10 cellular contexts compared by ENCODE assay signal in genomic region chr7:81887098-81887497, GRCh38.
A peak's percentile ranks its signal among the peaks of the same experiment; 100 is the strongest.
DNase-seq lines count a peak whose midpoint lies in the region; ATAC-seq, FAIRE-seq and TF ChIP-seq lines count a peak whose summit lies in the region.
"Had no signal": no experiment of that assay in that cellular context is flagged by ENCODE, and none has a peak within 500 bp of the region (broad histone marks: within the 10 kb centered on the region; RNA-seq: fewer than 3 reads in every experiment).

No MANE protein-coding gene starts in this region.

- no peaks in the 10 kb centered on the region for H3K36me3 Mint-ChIP-seq in activated CD4-positive, alpha-beta T cell treated with anti-CD3 and anti-CD28 coated beads, Interleukin-2, amount 10 ng/mL, durations not matched to agents 7 days and 5 days (ENCODE audit: low read depth)
- no peaks in the 10 kb centered on the region for H3K36me3 Mint-ChIP-seq in activated naive CD8-positive, alpha-beta T cell treated with anti-CD3 and anti-CD28 coated beads for 36 hours

- H3K4me2 ChIP-seq in PC-3 (ENCODE audit: low read length), result no peak overlapping the region

- no peaks in the 10 kb centered on the region for H4K20me1 ChIP-seq in PC-3 (ENCODE audit: low read length)

- no peaks in the 10 kb centered on the region for H3K27me3 ChIP-seq in PC-3 (ENCODE audit: low read length)
- H3K27me3 ChIP-seq: esophagus squamous epithelium had no signal

- intact Hi-C loops in PC-3 (cut with micrococcal nuclease), result no loop called here

- no peak overlapping the region for H3K9ac ChIP-seq in PC-3 (ENCODE audit: low read length)

- CTCF ChIA-PET in PC-3 (lab: Charles Lee), result no interaction called here
- CTCF ChIA-PET in activated CD4-positive, alpha-beta T cell treated with anti-CD3 and anti-CD28 coated beads, Interleukin-2, amount 10 ng/mL, durations not matched to agents 7 days and 5 days (lab: Charles Lee), result no interaction called here

- no peaks in the 10 kb centered on the region for H3K4me1 ChIP-seq in PC-3 (ENCODE audit: insufficient read depth, low read length)
- H3K4me1 ChIP-seq: esophagus squamous epithelium had no signal

- no peaks in the 10 kb centered on the region for H3K27me3 Mint-ChIP-seq in activated CD4-positive, alpha-beta T cell treated with anti-CD3 and anti-CD28 coated beads, Interleukin-2, amount 10 ng/mL, durations not matched to agents 7 days and 5 days
- H3K27me3 Mint-ChIP-seq in activated naive CD8-positive, alpha-beta T cell treated with anti-CD3 and anti-CD28 coated beads for 36 hours, result no peaks in the 10 kb centered on the region
- H3K27me3 Mint-ChIP-seq: B cell had no signal

- no peaks in the 10 kb centered on the region for H3K79me2 ChIP-seq in PC-3 (ENCODE audit: low read length)

- no peak for TF ChIP-seq CTCF in PC-3 (conservative IDR thresholded peaks at IDR 0.05; ENCODE audit: low read depth, low read length)

- H2AFZ ChIP-seq in PC-3 (ENCODE audit: low read length), result no peak overlapping the region

- H3K9me3 Mint-ChIP-seq in activated CD4-positive, alpha-beta T cell treated with anti-CD3 and anti-CD28 coated beads, Interleukin-2, amount 10 ng/mL, durations not matched to agents 7 days and 5 days, result peaks cover 2% of the 10 kb centered on the region
- no peaks in the 10 kb centered on the region for H3K9me3 Mint-ChIP-seq in activated naive CD8-positive, alpha-beta T cell treated with anti-CD3 and anti-CD28 coated beads for 36 hours

- ATAC-seq in HG03460 (IDR thresholded peaks at IDR 0.05; ENCODE audit: unreplicated experiment) (peak; percentile 54), PC-3 (no peak)

- H3K4me3 ChIP-seq in PC-3 (ENCODE audit: low read length), result no peak overlapping the region
- H3K4me3 ChIP-seq: esophagus squamous epithelium had no signal

- DNase-seq in AML-193 (lab: John Stamatoyannopoulos, UW) (peak; percentile 83 to 84), GM19239 (ENCODE audit: insufficient read length, low spot score) (no peak), NCI-H2171 treated with DMSO at 0.1 percent for 48 hours (lab: John Stamatoyannopoulos, UW) (peak; percentile 73), PC-3 (no peak), globus pallidus (ENCODE audit: low spot score) (no peak)
- DNase-seq in activated CD4-positive, alpha-beta T cell treated with anti-CD3 and anti-CD28 coated beads, Interleukin-2, amount 10 ng/mL, durations not matched to agents 7 days and 5 days, result no peak
- no peak for DNase-seq in activated naive CD8-positive, alpha-beta T cell treated with anti-CD3 and anti-CD28 coated beads for 36 hours
- DNase-seq: esophagus squamous epithelium had no signal

- peaks cover 2% of the 10 kb centered on the region for H3K4me1 Mint-ChIP-seq in activated CD4-positive, alpha-beta T cell treated with anti-CD3 and anti-CD28 coated beads, Interleukin-2, amount 10 ng/mL, durations not matched to agents 7 days and 5 days
- H3K4me1 Mint-ChIP-seq in activated naive CD8-positive, alpha-beta T cell treated with anti-CD3 and anti-CD28 coated beads for 36 hours, result no peaks in the 10 kb centered on the region

- no peaks in the 10 kb centered on the region for H3F3A ChIP-seq in PC-3 (ENCODE audit: low read length, unreplicated experiment)

- no TSS peak for BruUV-seq in PC-3 (replicated peaks; lab: Mats Ljungman, UMichigan)

- POLR2A ChIA-PET in PC-3 (lab: Charles Lee; ENCODE audit: unreplicated experiment), result no interaction called here
- POLR2A ChIA-PET in activated CD4-positive, alpha-beta T cell treated with anti-CD3 and anti-CD28 coated beads, Interleukin-2, amount 10 ng/mL, durations not matched to agents 7 days and 5 days (lab: Charles Lee), result no interaction called here

- peak; percentile 39 for FAIRE-seq in GM19239 (lab: Jason Lieb, UNC)

- no peak overlapping the region for H3K27ac ChIP-seq in PC-3 (ENCODE audit: low read length)
- H3K27ac ChIP-seq: esophagus squamous epithelium had no signal

- no peaks in the 10 kb centered on the region for H3K36me3 ChIP-seq in PC-3 (ENCODE audit: low read depth, low read length)
- H3K36me3 ChIP-seq: esophagus squamous epithelium had no signal

- H3K27ac Mint-ChIP-seq in activated CD4-positive, alpha-beta T cell treated with anti-CD3 and anti-CD28 coated beads, Interleukin-2, amount 10 ng/mL, durations not matched to agents 7 days and 5 days, result no peak overlapping the region
- no peak overlapping the region for H3K27ac Mint-ChIP-seq in activated naive CD8-positive, alpha-beta T cell treated with anti-CD3 and anti-CD28 coated beads for 36 hours
- H3K27ac Mint-ChIP-seq: B cell had no signal

- no peaks in the 10 kb centered on the region for H3K9me3 ChIP-seq in PC-3 (ENCODE audit: low read length)
- H3K9me3 ChIP-seq: esophagus squamous epithelium had no signal

- no peaks in the 10 kb centered on the region for H3K9me2 ChIP-seq in PC-3 (replicated peaks; ENCODE audit: low read length)

- no peak overlapping the region for H3K4me3 Mint-ChIP-seq in activated CD4-positive, alpha-beta T cell treated with anti-CD3 and anti-CD28 coated beads, Interleukin-2, amount 10 ng/mL, durations not matched to agents 7 days and 5 days
- H3K4me3 Mint-ChIP-seq in activated naive CD8-positive, alpha-beta T cell treated with anti-CD3 and anti-CD28 coated beads for 36 hours, result no peak overlapping the region
- H3K4me3 Mint-ChIP-seq: B cell had no signal

Comparison
In these comparisons a context has a peak if more than half of its experiments do, and no peak if none do; other contexts are left out.
1. DNase-seq: peak in AML-193 (2 of 2) and NCI-H2171 treated with DMSO at 0.1 percent for 48 hours (single experiment); none in GM19239 (single experiment), PC-3 (single experiment), activated CD4-positive, alpha-beta T cell treated with anti-CD3 and anti-CD28 coated beads, Interleukin-2, amount 10 ng/mL, durations not matched to agents 7 days and 5 days (single experiment), activated naive CD8-positive, alpha-beta T cell treated with anti-CD3 and anti-CD28 coated beads for 36 hours (single experiment) and globus pallidus (single experiment).